In the genomic region with DNA sequence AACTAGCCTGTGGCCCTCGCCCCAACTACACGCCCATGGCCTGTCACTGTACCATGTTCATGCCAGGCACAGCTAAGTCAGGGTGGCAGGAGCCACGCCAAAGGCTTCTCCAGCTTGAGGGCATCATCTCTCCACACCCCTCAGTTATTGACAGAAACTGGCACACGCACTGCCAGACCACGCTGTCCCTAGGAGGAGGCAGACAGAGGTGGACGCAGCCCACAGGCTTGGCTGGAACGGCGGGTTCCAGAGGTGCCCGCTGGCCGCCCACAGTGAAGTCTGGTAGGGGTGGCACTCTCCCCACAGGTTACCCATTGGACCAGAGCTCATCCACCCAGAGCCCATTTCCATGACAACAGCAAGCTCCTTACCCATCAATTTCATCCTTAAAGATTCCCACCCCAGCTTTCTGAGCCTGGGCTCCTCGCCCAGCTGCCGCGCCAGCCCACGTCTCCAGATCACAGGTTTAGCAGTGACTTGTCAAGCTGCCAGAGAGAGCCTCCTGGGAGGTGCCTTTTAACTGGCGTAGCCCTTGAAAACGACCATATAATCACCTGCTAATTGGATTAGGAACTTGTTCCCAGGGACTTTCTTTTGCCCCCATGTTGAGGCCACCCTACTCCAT, we compare ENCODE assay signal across 18 cellular contexts. TPM values are rescaled to one million over a fixed set of nuclear protein-coding genes. Genes with fewer than 3 reads are reported as not detected.
DNase-seq lines count a peak whose midpoint lies in the region; ATAC-seq and TF ChIP-seq lines count a peak whose summit lies in the region.
"Had no signal": no experiment of that assay in that cellular context is flagged by ENCODE, and none has a peak within 500 bp of the region (broad histone marks: within the 10 kb centered on the region; RNA-seq: fewer than 3 reads in every experiment).

No MANE protein-coding gene starts in this region.

- H3K27ac ChIP-seq in angular gyrus (ENCODE audit: low read depth, low read length) (peak overlapping the region; percentile 70), foreskin keratinocyte (no peak overlapping the region)
- H3K27ac ChIP-seq: cardiac muscle cell, KMS-11, parathyroid adenoma had no signal

- peak; percentile 70 for DNase-seq in BE2C
- peak; percentile 44 for DNase-seq in NCI-H1436 (lab: John Stamatoyannopoulos, UW)
- DNase-seq in left lobe of liver (ENCODE audit: low spot score): no peak
- no peak for DNase-seq in foreskin keratinocyte
- DNase-seq in activated naive CD4-positive, alpha-beta T cell treated with anti-CD3 and anti-CD28 coated beads, Interleukin-2, amount 10 ng/mL, durations not matched to agents 7 days and 5 days: no peak
- no peak for DNase-seq in T-cell
- no peak for DNase-seq in NCI-H345 treated with DMSO at 0.1 percent for 48 hours (lab: John Stamatoyannopoulos, UW; ENCODE audit: unreplicated experiment)
- DNase-seq: NCI-H2107; OCI-M1; stimulated activated CD4-positive, alpha-beta T cell treated with anti-CD3 and anti-CD28 coated beads, Interleukin-12 subunit alpha, Interleukin-12 subunit beta, amount 100 ng/mL, for 4 hours had no signal

- ATAC-seq in left lobe of liver: peak; percentile 26
- no peak for ATAC-seq in foreskin keratinocyte
- ATAC-seq in T-cell (replicated peaks in 1 of 4): no peak

- no peak overlapping the region for H3K4me3 ChIP-seq in BE2C (ENCODE audit: low read depth, low read length)
- H3K4me3 ChIP-seq: cardiac muscle cell, HAP-1 had no signal

- H3K4me1 ChIP-seq in BE2C: peaks cover 8% of the 10 kb centered on the region; the same call in 1 of the 2 replicates
- H3K4me1 ChIP-seq in foreskin keratinocyte: no peaks in the 10 kb centered on the region
- H3K4me1 ChIP-seq: HAP-1, parathyroid adenoma had no signal

- H3K36me3 ChIP-seq in BE2C: no peaks in the 10 kb centered on the region
- H3K36me3 ChIP-seq: cardiac muscle cell, HAP-1 had no signal

- H3K27me3 Mint-ChIP-seq in activated naive CD4-positive, alpha-beta T cell treated with anti-CD3 and anti-CD28 coated beads, Interleukin-2, amount 10 ng/mL, durations not matched to agents 7 days and 5 days: peaks cover 4% of the 10 kb centered on the region
- peaks cover 0 to 2% of the 10 kb centered on the region in 2 donors for H3K27me3 Mint-ChIP-seq in T-cell
- H3K27me3 Mint-ChIP-seq: activated naive CD4-positive, alpha-beta T cell treated with anti-CD3 and anti-CD28 coated beads, Interleukin-2, amount 50 U/mL, for 24 hours had no signal

- POLR2A ChIA-PET in T-cell (lab: Charles Lee): no interaction called here

- H3K27me3 ChIP-seq in BE2C: peaks cover 27% of the 10 kb centered on the region
- peaks cover 38% of the 10 kb centered on the region for H3K27me3 ChIP-seq in foreskin keratinocyte
- H3K27me3 ChIP-seq: cardiac muscle cell had no signal

- no peaks in the 10 kb centered on the region for H3K9me3 Mint-ChIP-seq in activated naive CD4-positive, alpha-beta T cell treated with anti-CD3 and anti-CD28 coated beads, Interleukin-2, amount 10 ng/mL, durations not matched to agents 7 days and 5 days
- H3K9me3 Mint-ChIP-seq in T-cell: no peaks in the 10 kb centered on the region
- H3K9me3 Mint-ChIP-seq: activated naive CD4-positive, alpha-beta T cell treated with anti-CD3 and anti-CD28 coated beads, Interleukin-2, amount 50 U/mL, for 24 hours had no signal

- no peaks in the 10 kb centered on the region for H3K9me3 ChIP-seq in BE2C
- H3K9me3 ChIP-seq: HAP-1 had no signal

- H3K4me3 Mint-ChIP-seq in activated naive CD4-positive, alpha-beta T cell treated with anti-CD3 and anti-CD28 coated beads, Interleukin-2, amount 10 ng/mL, durations not matched to agents 7 days and 5 days: no peak overlapping the region
- H3K4me3 Mint-ChIP-seq in T-cell: no peak overlapping the region
- H3K4me3 Mint-ChIP-seq: activated naive CD4-positive, alpha-beta T cell treated with anti-CD3 and anti-CD28 coated beads, Interleukin-2, amount 50 U/mL, for 24 hours; mesothelial cell of epicardium had no signal

- no peaks in the 10 kb centered on the region for H3K36me3 Mint-ChIP-seq in activated naive CD4-positive, alpha-beta T cell treated with anti-CD3 and anti-CD28 coated beads, Interleukin-2, amount 10 ng/mL, durations not matched to agents 7 days and 5 days
- peaks cover 29% of the 10 kb centered on the region for H3K36me3 Mint-ChIP-seq in T-cell

- TF ChIP-seq CTCF in BE2C (IDR thresholded peaks at IDR 0.05; ENCODE audit: low read depth, low read length): no peak
- TF ChIP-seq CTCF in foreskin keratinocyte (conservative IDR thresholded peaks at IDR 0.05): no peak

- no peak overlapping the region for H3K27ac Mint-ChIP-seq in activated naive CD4-positive, alpha-beta T cell treated with anti-CD3 and anti-CD28 coated beads, Interleukin-2, amount 10 ng/mL, durations not matched to agents 7 days and 5 days
- H3K27ac Mint-ChIP-seq in T-cell: no peak overlapping the region
- H3K27ac Mint-ChIP-seq: activated naive CD4-positive, alpha-beta T cell treated with anti-CD3 and anti-CD28 coated beads, Interleukin-2, amount 50 U/mL, for 24 hours; mesothelial cell of epicardium had no signal

- no peaks in the 10 kb centered on the region for H3K4me1 Mint-ChIP-seq in activated naive CD4-positive, alpha-beta T cell treated with anti-CD3 and anti-CD28 coated beads, Interleukin-2, amount 10 ng/mL, durations not matched to agents 7 days and 5 days
- peaks cover 0 to 2% (median 0%) of the 10 kb centered on the region in 3 donors for H3K4me1 Mint-ChIP-seq in T-cell
- H3K4me1 Mint-ChIP-seq: activated naive CD4-positive, alpha-beta T cell treated with anti-CD3 and anti-CD28 coated beads, Interleukin-2, amount 50 U/mL, for 24 hours; mesothelial cell of epicardium had no signal

- CTCF ChIA-PET in activated naive CD4-positive, alpha-beta T cell treated with anti-CD3 and anti-CD28 coated beads, Interleukin-2, amount 10 ng/mL, durations not matched to agents 7 days and 5 days (lab: Charles Lee): interaction anchor here (1.0 to 1.1 kb wide), 2 partner anchors 9 to 54 kb away, joined by 3 read pairs; no protein-coding TSS in a partner anchor
- CTCF ChIA-PET in T-cell (lab: Charles Lee): interaction anchor here in 1 of 2 donors (1.1 kb wide), 1 partner anchor 51 kb away, joined by 3 read pairs; no protein-coding TSS in a partner anchor

RNA-seq across cellular contexts. Expression of a gene that starts 27.9 kb away (rescaled TPM):
- polyA plus RNA-seq in BE2C (2012; ENCODE audit: insufficient read depth, insufficient read length, low read depth): 4.7 TPM
- not detected for total RNA-seq in left lobe of liver
- not detected in 2 replicates for total RNA-seq in foreskin keratinocyte
- not detected in 2 replicates for polyA plus RNA-seq in foreskin keratinocyte
- not detected for total RNA-seq in T-cell
- total RNA-seq: cardiac muscle cell, mesothelial cell of epicardium had no signal
- polyA plus RNA-seq: AG04450, cardiac muscle cell had no signal

RNA-seq across cellular contexts. Expression of a gene that starts 28.1 kb away (rescaled TPM):
- 94.5 TPM for polyA plus RNA-seq in BE2C (2012; ENCODE audit: insufficient read depth, insufficient read length, low read depth)
- total RNA-seq in left lobe of liver (28.1 TPM), foreskin keratinocyte (34.6 and 41.1 TPM in 2 replicates), T-cell (10 to 100 TPM; 60.3 to 80.2 (median 74.1) TPM)
- 34.3 and 38.4 TPM in 2 replicates for polyA plus RNA-seq in foreskin keratinocyte

Comparison
In these comparisons a context has a peak if more than half of its experiments do, and no peak if none do; other contexts are left out.
1. DNase-seq: peak in BE2C (single experiment) and NCI-H1436 (single experiment); none in left lobe of liver (single experiment), foreskin keratinocyte (0 of 2), activated naive CD4-positive, alpha-beta T cell treated with anti-CD3 and anti-CD28 coated beads, Interleukin-2, amount 10 ng/mL, durations not matched to agents 7 days and 5 days (single experiment), T-cell (0 of 34) and NCI-H345 treated with DMSO at 0.1 percent for 48 hours (single experiment).